ENCODE assay signal across 1 cellular context in genomic region chr2:39407516-39408296, GRCh38.
TF ChIP-seq lines count a peak whose summit lies in the region.

No MANE protein-coding gene starts in this region.

TF ChIP-seq in GM23338, 12 proteins besides CTCF, POLR2A, EP300 and RAD21 (continued from another document):
- TF ChIP-seq, protein P1, sequence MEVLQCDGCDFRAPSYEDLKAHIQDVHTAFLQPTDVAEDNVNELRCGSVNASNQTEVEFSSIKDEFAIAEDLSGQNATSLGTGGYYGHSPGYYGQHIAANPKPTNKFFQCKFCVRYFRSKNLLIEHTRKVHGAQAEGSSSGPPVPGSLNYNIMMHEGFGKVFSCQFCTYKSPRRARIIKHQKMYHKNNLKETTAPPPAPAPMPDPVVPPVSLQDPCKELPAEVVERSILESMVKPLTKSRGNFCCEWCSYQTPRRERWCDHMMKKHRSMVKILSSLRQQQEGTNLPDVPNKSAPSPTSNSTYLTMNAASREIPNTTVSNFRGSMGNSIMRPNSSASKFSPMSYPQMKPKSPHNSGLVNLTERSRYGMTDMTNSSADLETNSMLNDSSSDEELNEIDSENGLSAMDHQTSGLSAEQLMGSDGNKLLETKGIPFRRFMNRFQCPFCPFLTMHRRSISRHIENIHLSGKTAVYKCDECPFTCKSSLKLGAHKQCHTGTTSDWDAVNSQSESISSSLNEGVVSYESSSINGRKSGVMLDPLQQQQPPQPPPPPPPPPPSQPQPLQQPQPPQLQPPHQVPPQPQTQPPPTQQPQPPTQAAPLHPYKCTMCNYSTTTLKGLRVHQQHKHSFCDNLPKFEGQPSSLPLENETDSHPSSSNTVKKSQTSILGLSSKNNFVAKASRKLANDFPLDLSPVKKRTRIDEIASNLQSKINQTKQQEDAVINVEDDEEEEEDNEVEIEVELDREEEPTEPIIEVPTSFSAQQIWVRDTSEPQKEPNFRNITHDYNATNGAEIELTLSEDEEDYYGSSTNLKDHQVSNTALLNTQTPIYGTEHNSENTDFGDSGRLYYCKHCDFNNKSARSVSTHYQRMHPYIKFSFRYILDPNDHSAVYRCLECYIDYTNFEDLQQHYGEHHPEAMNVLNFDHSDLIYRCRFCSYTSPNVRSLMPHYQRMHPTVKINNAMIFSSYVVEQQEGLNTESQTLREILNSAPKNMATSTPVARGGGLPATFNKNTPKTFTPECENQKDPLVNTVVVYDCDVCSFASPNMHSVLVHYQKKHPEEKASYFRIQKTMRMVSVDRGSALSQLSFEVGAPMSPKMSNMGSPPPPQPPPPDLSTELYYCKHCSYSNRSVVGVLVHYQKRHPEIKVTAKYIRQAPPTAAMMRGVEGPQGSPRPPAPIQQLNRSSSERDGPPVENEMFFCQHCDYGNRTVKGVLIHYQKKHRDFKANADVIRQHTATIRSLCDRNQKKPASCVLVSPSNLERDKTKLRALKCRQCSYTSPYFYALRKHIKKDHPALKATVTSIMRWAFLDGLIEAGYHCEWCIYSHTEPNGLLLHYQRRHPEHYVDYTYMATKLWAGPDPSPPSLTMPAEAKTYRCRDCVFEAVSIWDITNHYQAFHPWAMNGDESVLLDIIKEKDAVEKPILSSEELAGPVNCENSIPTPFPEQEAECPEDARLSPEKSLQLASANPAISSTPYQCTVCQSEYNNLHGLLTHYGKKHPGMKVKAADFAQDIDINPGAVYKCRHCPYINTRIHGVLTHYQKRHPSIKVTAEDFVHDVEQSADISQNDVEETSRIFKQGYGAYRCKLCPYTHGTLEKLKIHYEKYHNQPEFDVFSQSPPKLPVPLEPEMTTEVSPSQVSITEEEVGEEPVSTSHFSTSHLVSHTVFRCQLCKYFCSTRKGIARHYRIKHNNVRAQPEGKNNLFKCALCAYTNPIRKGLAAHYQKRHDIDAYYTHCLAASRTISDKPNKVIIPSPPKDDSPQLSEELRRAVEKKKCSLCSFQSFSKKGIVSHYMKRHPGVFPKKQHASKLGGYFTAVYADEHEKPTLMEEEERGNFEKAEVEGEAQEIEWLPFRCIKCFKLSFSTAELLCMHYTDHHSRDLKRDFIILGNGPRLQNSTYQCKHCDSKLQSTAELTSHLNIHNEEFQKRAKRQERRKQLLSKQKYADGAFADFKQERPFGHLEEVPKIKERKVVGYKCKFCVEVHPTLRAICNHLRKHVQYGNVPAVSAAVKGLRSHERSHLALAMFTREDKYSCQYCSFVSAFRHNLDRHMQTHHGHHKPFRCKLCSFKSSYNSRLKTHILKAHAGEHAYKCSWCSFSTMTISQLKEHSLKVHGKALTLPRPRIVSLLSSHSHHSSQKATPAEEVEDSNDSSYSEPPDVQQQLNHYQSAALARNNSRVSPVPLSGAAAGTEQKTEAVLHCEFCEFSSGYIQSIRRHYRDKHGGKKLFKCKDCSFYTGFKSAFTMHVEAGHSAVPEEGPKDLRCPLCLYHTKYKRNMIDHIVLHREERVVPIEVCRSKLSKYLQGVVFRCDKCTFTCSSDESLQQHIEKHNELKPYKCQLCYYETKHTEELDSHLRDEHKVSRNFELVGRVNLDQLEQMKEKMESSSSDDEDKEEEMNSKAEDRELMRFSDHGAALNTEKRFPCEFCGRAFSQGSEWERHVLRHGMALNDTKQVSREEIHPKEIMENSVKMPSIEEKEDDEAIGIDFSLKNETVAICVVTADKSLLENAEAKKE (CRISPR knock-in tag; IDR thresholded peaks at IDR 0.05) = no peak
- TF ChIP-seq REST (IDR thresholded peaks at IDR 0.05; ENCODE audit: unreplicated experiment) (no peak), ZNF331 (CRISPR knock-in tag; IDR thresholded peaks at IDR 0.05; ENCODE audit: low read depth) (no peak), EZH2phosphoT487 (IDR thresholded peaks at IDR 0.05; ENCODE audit: unreplicated experiment) (no peak), ZNF114 (CRISPR knock-in tag; IDR thresholded peaks at IDR 0.05) (no peak), POLR2AphosphoS5 (IDR thresholded peaks at IDR 0.05; ENCODE audit: low read depth) (no peak), STAT1 (IDR thresholded peaks at IDR 0.05; ENCODE audit: unreplicated experiment) (no peak), CREB1 (CRISPR knock-in tag; IDR thresholded peaks at IDR 0.05; ENCODE audit: low read depth) (no peak), EZH2 (IDR thresholded peaks at IDR 0.05; ENCODE audit: low read depth, unreplicated experiment) (no peak)
